Comparison of ENCODE assay signal across 12 cellular contexts in the genomic region with DNA sequence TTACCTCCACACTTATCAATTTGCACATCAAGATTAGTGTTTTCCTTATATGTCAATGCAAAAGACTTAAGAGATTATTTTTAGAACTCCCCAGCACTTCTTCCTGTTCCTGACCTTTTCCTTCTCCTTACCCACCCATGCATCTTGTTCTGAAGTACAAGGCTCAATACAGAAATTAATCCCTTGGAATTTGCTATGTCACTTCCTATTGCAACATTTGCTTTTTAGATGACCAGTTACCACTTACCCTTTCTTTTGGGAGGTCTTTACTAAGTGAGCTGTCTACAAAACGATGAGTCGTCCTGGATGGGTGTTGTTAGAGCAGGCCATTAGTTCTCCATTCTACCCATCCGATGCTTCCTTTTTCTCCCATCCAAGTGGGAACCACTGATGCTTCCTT.
DNase-seq lines count a peak whose midpoint lies in the region; ATAC-seq and TF ChIP-seq lines count a peak whose summit lies in the region.
"Had no signal": no experiment of that assay in that cellular context is flagged by ENCODE, and none has a peak within 500 bp of the region (broad histone marks: within the 10 kb centered on the region; RNA-seq: fewer than 3 reads in every experiment).

No MANE protein-coding gene starts in this region.

- no peak overlapping the region for H3K9ac ChIP-seq in Karpas-422 (ENCODE audit: low read length)

- no peak overlapping the region for H3K4me2 ChIP-seq in Karpas-422 (ENCODE audit: low read depth, low read length, poor library complexity, severe bottlenecking)

- H3K9me3 ChIP-seq in AG04450 (ENCODE audit: control insufficient read depth, insufficient read depth, low read length) (no peaks in the 10 kb centered on the region), Karpas-422 (ENCODE audit: low read length) (no peaks in the 10 kb centered on the region)

- no peaks in the 10 kb centered on the region for H3K27me3 ChIP-seq in AG04450 (ENCODE audit: control insufficient read depth, insufficient read depth, low read length)
- no peaks in the 10 kb centered on the region for H3K27me3 ChIP-seq in Karpas-422 (ENCODE audit: low read length)

- POLR2A ChIA-PET in AG04450 (lab: Yijun Ruan, JAX), result no interaction called here

- no peaks in the 10 kb centered on the region for H3K9me2 ChIP-seq in Karpas-422 (replicated peaks; ENCODE audit: insufficient read depth, low read length)

- CTCF ChIA-PET in AG04450 (lab: Charles Lee), result interaction anchor here (0.6 to 1.7 kb wide), 2 partner anchors 124 to 378 kb away, joined by 3 to 5 read pairs; no protein-coding TSS in a partner anchor

- ATAC-seq in GM18498 (IDR thresholded peaks at IDR 0.05; ENCODE audit: unreplicated experiment), result no peak
- ATAC-seq: activated CD4-positive, CD25-positive, alpha-beta regulatory T cell treated with anti-CD3 and anti-CD28 coated beads, Interleukin-2, amount 50 U/mL, for 24 hours had no signal

- peak; percentile 73 for DNase-seq in AG04450 (ENCODE audit: low read depth, low spot score)
- peak; percentile 46 for DNase-seq in HS-27A (ENCODE audit: low read depth)
- peak; percentile 7 for DNase-seq in SW480 (ENCODE audit: low spot score)
- DNase-seq in hepatic stellate cell (ENCODE audit: low spot score), result peak; percentile 16
- DNase-seq in Karpas-422, result no peak
- no peak for DNase-seq in activated CD4-positive, alpha-beta T cell treated with anti-CD3 and anti-CD28 coated beads for 4 hours
- no peak for DNase-seq in RPMI8226
- DNase-seq: activated effector memory CD4-positive, alpha-beta T cell treated with Interleukin-2 at 50 U/mL for 16 hours; CD4-positive, CD25-positive, alpha-beta regulatory T cell; NCI-H187 had no signal

- no peaks in the 10 kb centered on the region for H3K36me3 ChIP-seq in Karpas-422 (ENCODE audit: insufficient read depth, low read length)

- H2AFZ ChIP-seq in Karpas-422 (ENCODE audit: low read length), result no peak overlapping the region

- no peak for TF ChIP-seq CTCF in AG04450 (IDR thresholded peaks at IDR 0.05; ENCODE audit: low read depth, low read length)

- H4K20me1 ChIP-seq in Karpas-422 (ENCODE audit: insufficient read depth, low read depth, low read length), result no peaks in the 10 kb centered on the region

- H3K27ac ChIP-seq in AG04450 (ENCODE audit: low read depth, low read length) (no peak overlapping the region), Karpas-422 (ENCODE audit: low read length) (no peak overlapping the region)

- H3K4me3 ChIP-seq in AG04450 (ENCODE audit: low read depth, low read length) (no peak overlapping the region), Karpas-422 (ENCODE audit: low read length) (no peak overlapping the region)

- H3K79me2 ChIP-seq in Karpas-422 (ENCODE audit: low read length), result no peaks in the 10 kb centered on the region

- no peaks in the 10 kb centered on the region for H3K4me1 ChIP-seq in Karpas-422 (ENCODE audit: low read length)

Comparison
In these comparisons a context has a peak if more than half of its experiments do, and no peak if none do; other contexts are left out.
1. DNase-seq: peak in AG04450 (single experiment), HS-27A (single experiment), SW480 (single experiment) and hepatic stellate cell (single experiment); none in Karpas-422 (single experiment), activated CD4-positive, alpha-beta T cell treated with anti-CD3 and anti-CD28 coated beads for 4 hours (0 of 2) and RPMI8226 (single experiment).